ENCODE assay signal across 1 cellular context in genomic region chr1:246726881-246727280, GRCh38.
TF ChIP-seq lines count a peak whose summit lies in the region.

No MANE protein-coding gene starts in this region.

TF ChIP-seq in HepG2, 621 proteins besides CTCF, POLR2A, EP300 and RAD21 (continued from another document):
- TF ChIP-seq NFAT5 (CRISPR knock-in tag; IDR thresholded peaks at IDR 0.05) (no peak), MTF1 (CRISPR knock-in tag; IDR thresholded peaks at IDR 0.05) (no peak), GFI1 (CRISPR knock-in tag; IDR thresholded peaks at IDR 0.05; ENCODE audit: borderline replicate concordance) (no peak), TARDBP (CRISPR knock-in tag; IDR thresholded peaks at IDR 0.05) (no peak), ZNF530 (CRISPR knock-in tag; IDR thresholded peaks at IDR 0.05; ENCODE audit: low read depth) (no peak), ZNF367 (CRISPR knock-in tag; IDR thresholded peaks at IDR 0.05; ENCODE audit: borderline replicate concordance) (no peak), ZNF232 (CRISPR knock-in tag; IDR thresholded peaks at IDR 0.05; ENCODE audit: borderline replicate concordance) (no peak), FOXA3 (CRISPR knock-in tag; IDR thresholded peaks at IDR 0.05) (no peak), SPEN (CRISPR knock-in tag; IDR thresholded peaks at IDR 0.05; ENCODE audit: low read depth) (no peak), GABPA (IDR thresholded peaks at IDR 0.05; ENCODE audit: low read depth, low read length) (no peak), GABPA (CRISPR knock-in tag; IDR thresholded peaks at IDR 0.05; ENCODE audit: low read depth) (no peak), ZFAT (CRISPR knock-in tag; conservative IDR thresholded peaks at IDR 0.05) (no peak), ZFP41 (CRISPR knock-in tag; IDR thresholded peaks at IDR 0.05; ENCODE audit: borderline replicate concordance) (no peak)
